ENCODE assay signal across 8 cellular contexts in genomic region chr9:23826120-23826629, GRCh38. TPM values are rescaled to one million over a fixed set of nuclear protein-coding genes. Genes with fewer than 3 reads are reported as not detected.
A peak's percentile ranks its signal among the peaks of the same experiment; 100 is the strongest.
DNase-seq lines count a peak whose midpoint lies in the region; FAIRE-seq and TF ChIP-seq lines count a peak whose summit lies in the region.

ELAVL2 (minus strand) TSS chr9:23826240; CDS start chr9:23762234, 64,006 bp downstream.

- TF ChIP-seq POLR2A in GM12892 (IDR thresholded peaks at IDR 0.05; ENCODE audit: low read depth, low read length), result no peak

- FAIRE-seq in GM12892 (lab: Jason Lieb, UNC), result no peak

- peak; percentile 91 for DNase-seq in DMS53 treated with DMSO at 0.1 percent for 48 hours (lab: John Stamatoyannopoulos, UW; ENCODE audit: unreplicated experiment)
- DNase-seq in NCI-H187 (lab: John Stamatoyannopoulos, UW), result peak; percentile 88 to 96
- peak; percentile 52 for DNase-seq in activated CD8-positive, alpha-beta memory T cell treated with anti-CD3 and anti-CD28 coated beads, Interleukin-2, amount 50 U/mL, for 48 hours
- peak; percentile 73 for DNase-seq in fibroblast of gingiva (ENCODE audit: low read depth)
- DNase-seq in midbrain (lab: John Stamatoyannopoulos, UW), result peak; percentile 90
- peak; percentile 30 for DNase-seq in stimulated activated naive CD4-positive, alpha-beta T cell treated with Interleukin-2 at 50 U/mL for 16 hours (lab: John Stamatoyannopoulos, UW)
- no peak for DNase-seq in GM12892 (ENCODE audit: insufficient read length)
- no peak for DNase-seq in GF-D8 (lab: John Stamatoyannopoulos, UW)

RNA-seq across cellular contexts. Expression of gene ELAVL2, which starts in this region (rescaled TPM):
- polyA plus RNA-seq in GM12892 (2012; ENCODE audit: missing spikeins), result not detected

Comparison
In these comparisons a context has a peak if more than half of its experiments do, and no peak if none do; other contexts are left out.
1. DNase-seq: peak in DMS53 treated with DMSO at 0.1 percent for 48 hours (single experiment), NCI-H187 (2 of 2), activated CD8-positive, alpha-beta memory T cell treated with anti-CD3 and anti-CD28 coated beads, Interleukin-2, amount 50 U/mL, for 48 hours (single experiment), fibroblast of gingiva (single experiment), midbrain (single experiment) and stimulated activated naive CD4-positive, alpha-beta T cell treated with Interleukin-2 at 50 U/mL for 16 hours (single experiment); none in GM12892 (single experiment) and GF-D8 (single experiment).